In genomic region chr12:47755655-47756562, GRCh38 we compare ENCODE assay signal across 8 cellular contexts. TPM values are rescaled to one million over a fixed set of nuclear protein-coding genes. Genes with fewer than 3 reads are reported as not detected.
DNase-seq lines count a peak whose midpoint lies in the region; ATAC-seq, FAIRE-seq and TF ChIP-seq lines count a peak whose summit lies in the region.

No MANE protein-coding gene starts in this region.

- H2BK120ac ChIP-seq in H1 (replicated peaks; ENCODE audit: low read depth, low read length) = no peak overlapping the region

- no peak overlapping the region for H4K5ac ChIP-seq in H1 (ENCODE audit: insufficient read length, low read depth, low read length)

- ATAC-seq in GM19463 (IDR thresholded peaks at IDR 0.05; ENCODE audit: unreplicated experiment) (peak; percentile 63), HG03460 (IDR thresholded peaks at IDR 0.05; ENCODE audit: unreplicated experiment) (peak; percentile 63)

- H3K9me3 ChIP-seq in H1 (ENCODE audit: insufficient read depth in 2 of 2, low read depth in 1 of 2, low read length in 1 of 2) = no peaks in the 10 kb centered on the region
- H3K9me3 ChIP-seq in suprapubic skin = no peaks in the 10 kb centered on the region

- TF ChIP-seq EP300 in H1 (IDR thresholded peaks at IDR 0.05; ENCODE audit: borderline replicate concordance in 1 of 2, low read depth in 2 of 2, low read length in 2 of 2) = no peak
- no peak for TF ChIP-seq EP300 in suprapubic skin (IDR thresholded peaks at IDR 0.05)

- H3K36me3 ChIP-seq in H1 (ENCODE audit: control insufficient read depth in 2 of 4, insufficient read depth in 4 of 4, low read length in 3 of 4) (no peaks in the 10 kb centered on the region), suprapubic skin (no peaks in the 10 kb centered on the region)

- no peaks in the 10 kb centered on the region for H3K79me2 ChIP-seq in H1 (ENCODE audit: control insufficient read depth in 1 of 2, insufficient read depth in 2 of 2, low read length in 2 of 2)

- H3K4me1 ChIP-seq in H1 (replicated peaks in 1 of 4; ENCODE audit: control insufficient read depth in 3 of 4, insufficient read depth in 4 of 4, low read length in 3 of 4) (peaks cover 14 to 27% (median 16%) of the 10 kb centered on the region in 4 experiments), suprapubic skin (peaks cover 83% of the 10 kb centered on the region)

- H3K27me3 ChIP-seq in H1 (replicated peaks in 1 of 4; ENCODE audit: control insufficient read depth in 3 of 4, extremely low read depth in 1 of 4, insufficient read depth in 3 of 4, low read length in 3 of 4) (peaks cover 0 to 2% (median 0%) of the 10 kb centered on the region in 4 experiments; a peak in 2 of 7 replicates), suprapubic skin (no peaks in the 10 kb centered on the region)

- H3K9ac ChIP-seq in H1 (replicated peaks in 1 of 4; ENCODE audit: extremely low read depth in 1 of 4, low read depth in 3 of 4, low read length in 3 of 4) = no peak overlapping the region

- TF ChIP-seq RAD21 in H1 (IDR thresholded peaks at IDR 0.05 in 1 of 2, conservative IDR thresholded peaks at IDR 0.05 in 1 of 2; ENCODE audit: low read depth in 2 of 2, low read length in 2 of 2) = no peak

- no peak overlapping the region for H3K4ac ChIP-seq in H1 (replicated peaks; ENCODE audit: insufficient read length, low read depth, low read length)

- no peak overlapping the region for H3K14ac ChIP-seq in H1 (ENCODE audit: insufficient read length)

- FAIRE-seq in GM12891 (lab: Jason Lieb, UNC) (peak; percentile 84), H1 (lab: Jason Lieb, UNC) (no peak)

- no peak overlapping the region for H3K23ac ChIP-seq in H1 (ENCODE audit: insufficient read length)

- no peak overlapping the region for H3K4me3 ChIP-seq in H1 (ENCODE audit: extremely low read depth in 1 of 4, insufficient read depth in 2 of 4, low read depth in 3 of 4, low read length in 4 of 4)
- peak overlapping the region; percentile 67 for H3K4me3 ChIP-seq in suprapubic skin

- H4K8ac ChIP-seq in H1 (ENCODE audit: extremely low read depth, insufficient read depth, low read length) = no peak overlapping the region

- no peak overlapping the region for H4K91ac ChIP-seq in H1 (replicated peaks; ENCODE audit: insufficient read length, low read length)

- CTCF ChIA-PET in H1 (lab: Charles Lee; ENCODE audit: partially characterized antibody) = interaction anchor here (0.9 to 64.6 kb wide), 10 partner anchors 7 to 87 kb away, joined by 3 to 2442 read pairs (median 16); partner anchors contain the start of genes ENDOU and SLC48A1

- no peak overlapping the region for H3K27ac ChIP-seq in H1 (ENCODE audit: low read depth, low read length)
- H3K27ac ChIP-seq in suprapubic skin = peak overlapping the region; percentile 80

- 90% methylated on average over 8 of the region's 12 CpGs; no CpG with 5 or more reads in 1 of the 2 experiments for WGBS in H1 (ENCODE audit: extremely low coverage in 1 of 2, insufficient coverage in 1 of 2, insufficient read length in 1 of 2, insufficient replicate concordance in 2 of 2, low coverage in 1 of 2, low lambda C conversion rate in 2 of 2, missing lambda C conversion rate in 1 of 2), 2 experiments
- 47% methylated on average over 12 of the region's 12 CpGs for WGBS in suprapubic skin

- peak overlapping the region; percentile 18; the same call in 1 of the 2 replicates for H2BK20ac ChIP-seq in H1 (ENCODE audit: low read length)

- H3K4me2 ChIP-seq in H1 (ENCODE audit: insufficient read depth in 1 of 2, low read depth in 2 of 2, low read length in 2 of 2) = no peak overlapping the region

- POLR2A ChIA-PET in H1 (lab: Charles Lee; ENCODE audit: partially characterized antibody) = interaction anchor here (1.1 to 5.6 kb wide), 9 partner anchors 8 to 63 kb away, joined by 3 to 78 read pairs (median 4); partner anchors contain the start of gene SLC48A1

- no peak overlapping the region for H2BK15ac ChIP-seq in H1 (ENCODE audit: low read length)

- 0 out of 2 replicates have a peak overlapping the region, but pooled peaks have one; percentile 42 for H2BK5ac ChIP-seq in H1 (ENCODE audit: low read depth, low read length)

- no peak overlapping the region for H3K56ac ChIP-seq in H1 (replicated peaks; ENCODE audit: insufficient read length, low read depth, low read length)

- DNase-seq in GM12891 (ENCODE audit: insufficient read length, low spot score) (no peak), H1 (ENCODE audit: low read depth in 1 of 2, low spot score in 2 of 2) (no peak), suprapubic skin (ENCODE audit: low spot score in 2 of 2) (no peak), midbrain (lab: John Stamatoyannopoulos, UW) (no peak), HK-2 (ENCODE audit: unreplicated experiment) (no peak)
- no peak for DNase-seq in activated CD8-positive, alpha-beta memory T cell treated with anti-CD3 and anti-CD28 coated beads, Interleukin-2, amount 50 U/mL, for 48 hours

- TF ChIP-seq POLR2A in GM12891 (IDR thresholded peaks at IDR 0.05; ENCODE audit: low read depth, low read length) (no peak), H1 (IDR thresholded peaks at IDR 0.05; ENCODE audit: control extremely low read depth in 1 of 2, low read depth in 2 of 2, low read length in 2 of 2) (no peak), suprapubic skin (IDR thresholded peaks at IDR 0.05) (no peak)

- H2AFZ ChIP-seq in H1 (ENCODE audit: low read length) = no peak overlapping the region

- H4K20me1 ChIP-seq in H1 (replicated peaks in 1 of 2; ENCODE audit: control insufficient read depth in 1 of 2, insufficient read depth in 2 of 2, low read length in 2 of 2) = no peaks in the 10 kb centered on the region

- no peak overlapping the region for H3K18ac ChIP-seq in H1 (ENCODE audit: extremely low read depth, low read length)

- H2BK12ac ChIP-seq in H1 (ENCODE audit: low read depth, low read length) = peak overlapping the region; percentile 71; the same call in 1 of the 2 replicates

- TF ChIP-seq CTCF in H1 (IDR thresholded peaks at IDR 0.05; ENCODE audit: control extremely low read depth in 1 of 3, insufficient read depth in 1 of 3, low read depth in 1 of 3, low read length in 3 of 3) (no peak), suprapubic skin (IDR thresholded peaks at IDR 0.05) (no peak)

- H3K79me1 ChIP-seq in H1 (ENCODE audit: low read depth, low read length) = no peaks in the 10 kb centered on the region

- H3K23me2 ChIP-seq in H1 (ENCODE audit: low read depth, low read length) = peaks cover 8% of the 10 kb centered on the region; the same call in 1 of the 2 replicates

- H2AK5ac ChIP-seq in H1 (ENCODE audit: low read depth, low read length) = no peak overlapping the region

TF ChIP-seq in GM12891, 5 proteins besides CTCF, POLR2A, EP300 and RAD21 (continues in another document):
- no peak for TF ChIP-seq SPI1 (IDR thresholded peaks at IDR 0.05; ENCODE audit: low read depth, low read length)

TF ChIP-seq in H1, 55 proteins besides CTCF, POLR2A, EP300 and RAD21 (continues in another document):
- TF ChIP-seq POLR2AphosphoS5 (IDR thresholded peaks at IDR 0.05; ENCODE audit: low read depth, low read length) = no peak

RNA-seq across cellular contexts. Expression of gene RAPGEF3, which starts 2.8 kb away (rescaled TPM):
- polyA plus RNA-seq in GM12891 (2012; ENCODE audit: low read depth, missing spikeins) = 0.47 TPM
- 6.7 and 9.4 TPM in 2 replicates for total RNA-seq in H1 (2021; fragmentation: NEBNext Ultra II Directional; extraction: Animal tissue kit (Norgen Biotek cat#: 25700))
- polyA plus RNA-seq in H1 (2011; rRNA removed) = 5.0 and 5.2 TPM in 2 replicates
- 6.0 TPM for polyA plus RNA-seq in H1 (2011; cell fraction: cytosol; rRNA removed)
- polyA plus RNA-seq in H1 (2011; cell fraction: nucleus; rRNA removed) = 31.6 TPM
- polyA plus RNA-seq in H1 (2012, experiment 1 of 2) = 4.1 to 5.7 TPM (median 5.2 TPM) in 4 replicates
- polyA plus RNA-seq in H1 (2012, experiment 2 of 2) = 3.1 TPM
- 4.2 TPM for polyA plus RNA-seq in H1 (2013, experiment 1 of 2)
- polyA plus RNA-seq in H1 (2013, experiment 2 of 2) = 3.9 TPM
- 5.2 and 8.0 TPM in 2 replicates for polyA minus RNA-seq in H1 (2011; rRNA and poly(A)+ RNA removed)
- 1.8 TPM for polyA minus RNA-seq in H1 (2011; cell fraction: cytosol; rRNA and poly(A)+ RNA removed)
- polyA minus RNA-seq in H1 (2011; cell fraction: nucleus; rRNA and poly(A)+ RNA removed) = 16.2 TPM
- 10 to 100 TPM in 3 of 4 donors, 1 to 10 TPM in 1; 9.3 to 48.9 (median 20.0) TPM for total RNA-seq in suprapubic skin

RNA-seq across cellular contexts. Expression of gene SLC48A1, which starts 17.1 kb away (rescaled TPM):
- polyA plus RNA-seq in GM12891 (2012; ENCODE audit: low read depth, missing spikeins) = 1.0 TPM
- total RNA-seq in H1 (2021; fragmentation: NEBNext Ultra II Directional; extraction: Animal tissue kit (Norgen Biotek cat#: 25700)) = 14.0 and 14.1 TPM in 2 replicates
- polyA plus RNA-seq in H1 (2011; rRNA removed) = 9.5 and 12.1 TPM in 2 replicates
- 9.6 TPM for polyA plus RNA-seq in H1 (2011; cell fraction: cytosol; rRNA removed)
- 16.1 TPM for polyA plus RNA-seq in H1 (2011; cell fraction: nucleus; rRNA removed)
- 8.3 to 11.4 TPM (median 10.2 TPM) in 4 replicates for polyA plus RNA-seq in H1 (2012, experiment 1 of 2)
- polyA plus RNA-seq in H1 (2012, experiment 2 of 2) = 8.6 TPM
- polyA plus RNA-seq in H1 (2013, experiment 1 of 2) = 9.4 TPM
- polyA plus RNA-seq in H1 (2013, experiment 2 of 2) = 10.8 TPM
- 7.2 and 7.3 TPM in 2 replicates for polyA minus RNA-seq in H1 (2011; rRNA and poly(A)+ RNA removed)
- polyA minus RNA-seq in H1 (2011; cell fraction: cytosol; rRNA and poly(A)+ RNA removed) = 6.8 TPM
- 7.3 TPM for polyA minus RNA-seq in H1 (2011; cell fraction: nucleus; rRNA and poly(A)+ RNA removed)
- total RNA-seq in suprapubic skin = 10 to 100 TPM; 38.2 to 53.6 (median 44.7) TPM

RNA-seq across cellular contexts. Expression of gene ENDOU, which starts 30.6 kb away (rescaled TPM):
- 0.12 TPM for polyA plus RNA-seq in GM12891 (2012; ENCODE audit: low read depth, missing spikeins)
- total RNA-seq in H1 (2021; fragmentation: NEBNext Ultra II Directional; extraction: Animal tissue kit (Norgen Biotek cat#: 25700)) = not detected in 2 replicates
- not detected in 2 replicates for polyA plus RNA-seq in H1 (2011; rRNA removed)
- polyA plus RNA-seq in H1 (2011; cell fraction: cytosol; rRNA removed) = not detected
- not detected for polyA plus RNA-seq in H1 (2011; cell fraction: nucleus; rRNA removed)
- not detected in 4 replicates for polyA plus RNA-seq in H1 (2012, experiment 1 of 2)
- not detected for polyA plus RNA-seq in H1 (2012, experiment 2 of 2)
- not detected for polyA plus RNA-seq in H1 (2013, experiment 1 of 2)
- polyA plus RNA-seq in H1 (2013, experiment 2 of 2) = not detected
- polyA minus RNA-seq in H1 (2011; rRNA and poly(A)+ RNA removed) = 0.29 TPM in 1 of 2 replicates, not detected in the other
- polyA minus RNA-seq in H1 (2011; cell fraction: cytosol; rRNA and poly(A)+ RNA removed) = not detected
- polyA minus RNA-seq in H1 (2011; cell fraction: nucleus; rRNA and poly(A)+ RNA removed) = not detected
- 10 to 100 TPM in 3 of 4 donors, 1 to 10 TPM in 1; 3.5 to 36.1 (median 20.8) TPM for total RNA-seq in suprapubic skin

RNA-seq across cellular contexts. Expression of gene RPAP3, which starts 50.1 kb away (rescaled TPM):
- polyA plus RNA-seq in GM12891 (2012; ENCODE audit: low read depth, missing spikeins) = 16.6 TPM
- 49.6 and 60.5 TPM in 2 replicates for total RNA-seq in H1 (2021; fragmentation: NEBNext Ultra II Directional; extraction: Animal tissue kit (Norgen Biotek cat#: 25700))
- polyA plus RNA-seq in H1 (2011; rRNA removed) = 3.1 and 6.4 TPM in 2 replicates
- 10.7 TPM for polyA plus RNA-seq in H1 (2011; cell fraction: cytosol; rRNA removed)
- polyA plus RNA-seq in H1 (2011; cell fraction: nucleus; rRNA removed) = 2.6 TPM
- 14.1 to 34.7 TPM (median 17.7 TPM) in 4 replicates for polyA plus RNA-seq in H1 (2012, experiment 1 of 2)
- 1.4 TPM for polyA plus RNA-seq in H1 (2012, experiment 2 of 2)
- 34.2 TPM for polyA plus RNA-seq in H1 (2013, experiment 1 of 2)
- 34.5 TPM for polyA plus RNA-seq in H1 (2013, experiment 2 of 2)
- polyA minus RNA-seq in H1 (2011; rRNA and poly(A)+ RNA removed) = 9.4 and 14.2 TPM in 2 replicates
- 7.8 TPM for polyA minus RNA-seq in H1 (2011; cell fraction: cytosol; rRNA and poly(A)+ RNA removed)
- 25.2 TPM for polyA minus RNA-seq in H1 (2011; cell fraction: nucleus; rRNA and poly(A)+ RNA removed)
- 10 to 100 TPM; 11.7 to 25.5 (median 19.4) TPM for total RNA-seq in suprapubic skin
